27 cellular contexts compared by ENCODE assay signal in the genomic region with DNA sequence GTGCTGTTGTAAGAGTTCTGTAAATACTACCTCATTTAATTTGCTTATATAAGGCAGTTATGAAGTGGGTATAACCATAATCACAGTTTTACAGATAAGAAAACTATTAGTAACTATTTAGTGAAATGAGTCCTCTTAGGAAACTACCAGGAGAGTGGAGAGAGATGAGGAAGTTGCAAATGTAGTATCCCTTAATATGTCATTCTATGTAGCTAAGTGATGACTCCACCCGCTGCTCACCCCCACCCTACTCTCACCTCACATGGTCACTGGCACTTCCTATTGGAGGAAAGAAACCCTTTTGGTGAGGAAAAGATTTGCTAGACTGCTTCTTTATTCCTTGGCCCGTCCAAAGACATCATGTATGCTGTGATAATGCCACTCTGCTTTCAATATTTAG.
"Had no signal": no experiment of that assay in that cellular context is flagged by ENCODE, and none has a peak within 500 bp of the region (broad histone marks: within the 10 kb centered on the region; RNA-seq: fewer than 3 reads in every experiment).

No MANE protein-coding gene starts in this region.

- ATAC-seq: activated T-cell treated with anti-CD3 and anti-CD28 coated beads, Interleukin-2, amount 50 U/mL, for 72 hours; body of pancreas; effector memory CD8-positive, alpha-beta T cell; foreskin keratinocyte; gastrocnemius medialis; heart right ventricle had no signal

- DNase-seq: activated CD4-positive, alpha-beta memory T cell treated with anti-CD3 and anti-CD28 coated beads, Interleukin-2, amount 10 ng/mL, durations not matched to agents 7 days and 5 days; activated CD4-positive, alpha-beta T cell treated with anti-CD3 and anti-CD28 coated beads for 1 hour; activated CD4-positive, alpha-beta T cell treated with anti-CD3 and anti-CD28 coated beads for 4 hours; activated CD4-positive, alpha-beta T cell treated with anti-CD3 and anti-CD28 coated beads, Interleukin-2, amount 10 ng/mL, durations not matched to agents 7 days and 5 days; activated CD4-positive, alpha-beta T cell treated with anti-CD3 and anti-CD28 coated beads, Interleukin-2, amount 50 U/mL, for 4 hours; activated CD8-positive, alpha-beta memory T cell treated with anti-CD3 and anti-CD28 coated beads, Interleukin-2, amount 50 U/mL, for 48 hours; activated effector memory CD4-positive, alpha-beta T cell treated with Interleukin-2 at 50 U/mL for 16 hours; activated gamma-delta T cell treated with Interleukin-2 at 50 U/mL for 16 hours; activated naive CD4-positive, alpha-beta T cell treated with anti-CD3 and anti-CD28 coated beads, Interleukin-2, amount 50 U/mL, for 16 hours; activated naive CD4-positive, alpha-beta T cell treated with Interleukin-2 at 50 U/mL for 16 hours; activated T-cell treated with anti-CD3 and anti-CD28 coated beads for 4 hours; activated T-cell treated with anti-CD3 and anti-CD28 coated beads, Interleukin-2, amount 50 U/mL, for 24 hours; activated T-cell treated with anti-CD3 and anti-CD28 coated beads, Interleukin-2, amount 50 U/mL, for 72 hours; amygdala; aorta; body of pancreas; caudate nucleus; cortex of kidney; dermis blood vessel endothelial cell; effector CD4-positive, alpha-beta T cell; effector memory CD8-positive, alpha-beta T cell; erythroblast; foreskin keratinocyte; gastrocnemius medialis; heart right ventricle; T-helper 2 cell had no signal

- H3K27me3 Mint-ChIP-seq: activated CD4-positive, alpha-beta memory T cell treated with anti-CD3 and anti-CD28 coated beads, Interleukin-2, amount 10 ng/mL, durations not matched to agents 7 days and 5 days; activated naive CD8-positive, alpha-beta T cell; activated T-cell treated with anti-CD3 and anti-CD28 coated beads, Interleukin-2, amount 50 U/mL, for 24 hours; effector memory CD8-positive, alpha-beta T cell had no signal

- H3K27ac Mint-ChIP-seq: activated CD4-positive, alpha-beta memory T cell treated with anti-CD3 and anti-CD28 coated beads, Interleukin-2, amount 10 ng/mL, durations not matched to agents 7 days and 5 days; activated CD4-positive, alpha-beta T cell treated with anti-CD3 and anti-CD28 coated beads, Interleukin-2, amount 10 ng/mL, durations not matched to agents 7 days and 5 days; activated naive CD8-positive, alpha-beta T cell; activated T-cell treated with anti-CD3 and anti-CD28 coated beads, Interleukin-2, amount 50 U/mL, for 24 hours; activated T-cell treated with anti-CD3 and anti-CD28 coated beads, Interleukin-2, amount 50 U/mL, for 72 hours; effector memory CD8-positive, alpha-beta T cell had no signal

- H3K9me3 Mint-ChIP-seq: activated CD4-positive, alpha-beta memory T cell treated with anti-CD3 and anti-CD28 coated beads, Interleukin-2, amount 10 ng/mL, durations not matched to agents 7 days and 5 days; activated T-cell treated with anti-CD3 and anti-CD28 coated beads, Interleukin-2, amount 50 U/mL, for 24 hours; activated T-cell treated with anti-CD3 and anti-CD28 coated beads, Interleukin-2, amount 50 U/mL, for 72 hours; effector memory CD8-positive, alpha-beta T cell had no signal

- H3K36me3 Mint-ChIP-seq: activated naive CD8-positive, alpha-beta T cell had no signal

- H3K4me3 Mint-ChIP-seq: activated CD4-positive, alpha-beta memory T cell treated with anti-CD3 and anti-CD28 coated beads, Interleukin-2, amount 10 ng/mL, durations not matched to agents 7 days and 5 days; activated CD4-positive, alpha-beta T cell treated with anti-CD3 and anti-CD28 coated beads, Interleukin-2, amount 10 ng/mL, durations not matched to agents 7 days and 5 days; activated naive CD8-positive, alpha-beta T cell; activated T-cell treated with anti-CD3 and anti-CD28 coated beads, Interleukin-2, amount 50 U/mL, for 24 hours; activated T-cell treated with anti-CD3 and anti-CD28 coated beads, Interleukin-2, amount 50 U/mL, for 72 hours; effector memory CD8-positive, alpha-beta T cell had no signal
